ENCODE assay signal across 1 cellular context in genomic region chr14:100108042-100108825, GRCh38.
TF ChIP-seq lines count a peak whose summit lies in the region.

No MANE protein-coding gene starts in this region.

TF ChIP-seq in HEK293, 187 proteins besides CTCF, POLR2A, EP300 and RAD21 (continued from another document):
- TF ChIP-seq ZBTB10 (tag by site-specific recombination; IDR thresholded peaks at IDR 0.05), result no peak
- TF ChIP-seq ZNF488 (tag by site-specific recombination; IDR thresholded peaks at IDR 0.05), result no peak
- no peak for TF ChIP-seq ZNF768 (tag by site-specific recombination; IDR thresholded peaks at IDR 0.05)
- no peak for TF ChIP-seq ZSCAN4 (tag by site-specific recombination; IDR thresholded peaks at IDR 0.05)
- peak; percentile 21; the same call in 1 of the 2 replicates for TF ChIP-seq KLF9 (tag by site-specific recombination; IDR thresholded peaks at IDR 0.05; ENCODE audit: low read depth)
- peak; percentile 13; the same call in 1 of the 2 replicates for TF ChIP-seq GLIS1 (tag by site-specific recombination; IDR thresholded peaks at IDR 0.05)
